Comparison of ENCODE assay signal across 8 cellular contexts in the genomic region with DNA sequence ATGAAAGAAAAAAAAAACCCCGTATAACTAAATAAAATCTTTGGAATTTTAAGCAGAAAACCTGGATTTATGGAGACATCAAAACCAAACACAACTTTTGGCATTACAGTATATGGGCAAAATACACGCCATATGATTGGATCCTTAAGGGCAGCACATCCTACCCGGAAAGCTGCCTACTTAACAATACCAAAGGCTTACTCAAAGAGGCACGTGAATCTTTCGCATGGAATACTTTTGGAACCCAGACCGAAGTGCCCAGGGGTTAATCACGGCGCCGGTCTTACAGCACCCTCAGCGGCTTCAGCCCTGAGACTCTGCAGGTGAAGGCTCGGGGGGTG. TPM values are rescaled to one million over a fixed set of nuclear protein-coding genes. Genes with fewer than 3 reads are reported as not detected.
A peak's percentile ranks its signal among the peaks of the same experiment; 100 is the strongest.
DNase-seq lines count a peak whose midpoint lies in the region; ATAC-seq and TF ChIP-seq lines count a peak whose summit lies in the region.

No MANE protein-coding gene starts in this region.

- H3K4me3 ChIP-seq in NB4 (ENCODE audit: low read depth, low read length) (peak overlapping the region; percentile 87), coronary artery (peak overlapping the region; percentile 81), mesenchymal stem cell (ENCODE audit: insufficient read depth in 1 of 2, low read depth in 1 of 2, low read length in 2 of 2) (peak overlapping the region; percentile 63 to 93), aorta (ENCODE audit: low read length in 2 of 2) (peak overlapping the region; percentile 20 to 63)

- no peak overlapping the region for H4K91ac ChIP-seq in mesenchymal stem cell (ENCODE audit: low read length)

- DNase-seq in DMS153 (lab: John Stamatoyannopoulos, UW) (peak; percentile 12), NB4 (ENCODE audit: low read depth) (peak; percentile 59), coronary artery (ENCODE audit: low spot score) (no peak), mesenchymal stem cell (peak; percentile 58), aorta (no peak), germinal center (ENCODE audit: low spot score) (no peak)
- DNase-seq in stimulated activated CD4-positive, alpha-beta T cell treated with anti-CD3 and anti-CD28 coated beads, Interleukin-4, amount 100 ng/mL, for 4 hours, result no peak

- no peak overlapping the region for H3K14ac ChIP-seq in mesenchymal stem cell (ENCODE audit: low read length in 2 of 2)

- under 1% methylated on average over 11 of the region's 11 CpGs for WGBS in mesenchymal stem cell
- 0 to 1% methylated on average over 11 of the region's 11 CpGs for WGBS in aorta, 2 donors

- peak overlapping the region; percentile 95 for H3K9ac ChIP-seq in mesenchymal stem cell (ENCODE audit: low read length)

- peak overlapping the region; percentile 66 for H2BK15ac ChIP-seq in mesenchymal stem cell (ENCODE audit: low read depth, poor library complexity, severe bottlenecking)

- no peak overlapping the region for H4K8ac ChIP-seq in mesenchymal stem cell (ENCODE audit: low read length)

- ATAC-seq in GM21515 (IDR thresholded peaks at IDR 0.05; ENCODE audit: unreplicated experiment) (peak; percentile 59), aorta (ENCODE audit: low FRiP score) (peak; percentile 55)

- intact Hi-C loops in aorta (cut with DNase I), result no loop called here

- peak overlapping the region; percentile 72 for H3K4me2 ChIP-seq in mesenchymal stem cell (ENCODE audit: low read length, poor library complexity, severe bottlenecking)

- peak overlapping the region in 1 of 2 experiments; percentile 49 for H2BK12ac ChIP-seq in mesenchymal stem cell (ENCODE audit: low read length in 2 of 2)

- H2AK5ac ChIP-seq in mesenchymal stem cell (ENCODE audit: low read length, severe bottlenecking), result no peak overlapping the region

- H3K23ac ChIP-seq in mesenchymal stem cell (ENCODE audit: low read length in 2 of 2), result peak overlapping the region in 1 of 2 experiments; percentile 51

- no peak overlapping the region for H2BK120ac ChIP-seq in mesenchymal stem cell (ENCODE audit: low read depth, low read length)

- H2BK5ac ChIP-seq in mesenchymal stem cell (ENCODE audit: low read depth, low read length, poor library complexity, severe bottlenecking), result no peak overlapping the region

- H3K9me3 ChIP-seq in mesenchymal stem cell (ENCODE audit: control insufficient read depth, low read length) (no peaks in the 10 kb centered on the region), aorta (ENCODE audit: control insufficient read depth, low read length) (no peaks in the 10 kb centered on the region)

- H3K27ac ChIP-seq in coronary artery, result peak overlapping the region; percentile 63 to 68
- no peak overlapping the region for H3K27ac ChIP-seq in mesenchymal stem cell (ENCODE audit: low read length, poor library complexity, severe bottlenecking)
- no peak overlapping the region for H3K27ac ChIP-seq in aorta (ENCODE audit: low read depth in 1 of 2, low read length in 2 of 2)

- H3K79me1 ChIP-seq in mesenchymal stem cell (replicated peaks; ENCODE audit: low read length, poor library complexity, severe bottlenecking), result no peaks in the 10 kb centered on the region

- no peaks in the 10 kb centered on the region for H3K27me3 ChIP-seq in mesenchymal stem cell (ENCODE audit: control insufficient read depth in 1 of 2, insufficient read depth in 1 of 2, low read length in 2 of 2)
- no peaks in the 10 kb centered on the region for H3K27me3 ChIP-seq in aorta (ENCODE audit: control insufficient read depth in 1 of 2, insufficient read depth in 2 of 2, low read length in 1 of 2)

- peak overlapping the region; percentile 16 to 49 for H3K4ac ChIP-seq in mesenchymal stem cell (ENCODE audit: low read depth in 1 of 2, low read length in 2 of 2)

- H3K36me3 ChIP-seq in mesenchymal stem cell (ENCODE audit: control insufficient read depth in 1 of 2, insufficient read depth in 2 of 2, low read depth in 1 of 2, low read length in 2 of 2), result peaks cover 0 to 18% of the 10 kb centered on the region in 2 experiments
- H3K36me3 ChIP-seq in aorta (ENCODE audit: control insufficient read depth in 1 of 2, insufficient read depth in 2 of 2, low read length in 1 of 2), result no peaks in the 10 kb centered on the region

- peak overlapping the region; percentile 85 for H2AFZ ChIP-seq in mesenchymal stem cell (ENCODE audit: low read depth, low read length)

- peak overlapping the region; percentile 25 to 58 for H3K18ac ChIP-seq in mesenchymal stem cell (ENCODE audit: low read depth in 1 of 2, low read length in 2 of 2)

- TF ChIP-seq CTCF in NB4 (IDR thresholded peaks at IDR 0.05; ENCODE audit: low read depth, low read length) (no peak), coronary artery (IDR thresholded peaks at IDR 0.05) (no peak)

- TF ChIP-seq POLR2A in NB4 (IDR thresholded peaks at IDR 0.05; ENCODE audit: extremely low read depth, insufficient read length), result no peak

- H3K4me1 ChIP-seq in mesenchymal stem cell (ENCODE audit: control insufficient read depth, insufficient read depth, low read depth, low read length) (peaks cover 2% of the 10 kb centered on the region), aorta (ENCODE audit: control insufficient read depth in 1 of 2, insufficient read depth in 2 of 2, low read length in 2 of 2) (no peaks in the 10 kb centered on the region)

RNA-seq across cellular contexts. Expression of gene CCDC169, which starts 0.4 kb away (rescaled TPM):
- 1.9 TPM for polyA plus RNA-seq in mesenchymal stem cell (2013, experiment 1 of 2)
- 1.4 TPM for polyA plus RNA-seq in mesenchymal stem cell (2013, experiment 2 of 2)
- 1 to 10 TPM in 1 of 2 donors, under 1 TPM in 1; 0.55 to 1.5 TPM for total RNA-seq in aorta
- under 1 TPM in 1 of 2 donors, not detected in 1; 0.28 TPM for polyA plus RNA-seq in aorta

RNA-seq across cellular contexts. Expression of gene SPART, which starts 49.0 kb away (rescaled TPM):
- polyA plus RNA-seq in mesenchymal stem cell (2013, experiment 1 of 2), result 87.6 TPM
- 86.1 TPM for polyA plus RNA-seq in mesenchymal stem cell (2013, experiment 2 of 2)
- total RNA-seq in aorta, result 10 to 100 TPM; 73.5 to 74.7 TPM
- 10 to 100 TPM; 46.6 to 49.8 TPM for polyA plus RNA-seq in aorta

Comparison
In these comparisons a context has a peak if more than half of its experiments do, and no peak if none do; other contexts are left out.
1. DNase-seq: peak in DMS153 (single experiment), NB4 (single experiment) and mesenchymal stem cell (single experiment); none in coronary artery (single experiment), aorta (0 of 2), germinal center (single experiment) and stimulated activated CD4-positive, alpha-beta T cell treated with anti-CD3 and anti-CD28 coated beads, Interleukin-4, amount 100 ng/mL, for 4 hours (0 of 2).
2. H3K27ac ChIP-seq: peak in coronary artery (2 of 2); none in mesenchymal stem cell (single experiment) and aorta (0 of 2).
3. Peak in every context shown above with its lines, with median percentiles within 50 percentile points of each other: H3K4me3 ChIP-seq.